1 cellular context compared by ENCODE assay signal in genomic region chr14:60247994-60248696, GRCh38.
TF ChIP-seq lines count a peak whose summit lies in the region.

No MANE protein-coding gene starts in this region.

TF ChIP-seq in H1, 55 proteins besides CTCF, POLR2A, EP300 and RAD21 (continued from another document):
- TF ChIP-seq CHD7 (IDR thresholded peaks at IDR 0.05; ENCODE audit: insufficient replicate concordance, low read length) (no peak), KDM4A (IDR thresholded peaks at IDR 0.05; ENCODE audit: low read depth, low read length, severe bottlenecking) (peak; percentile 21), SP1 (IDR thresholded peaks at IDR 0.05; ENCODE audit: low read depth, low read length) (peak; percentile 83), ATF2 (IDR thresholded peaks at IDR 0.05; ENCODE audit: low read length) (peak; percentile 89), POU5F1 (IDR thresholded peaks at IDR 0.05; ENCODE audit: low read depth, low read length) (no peak), CHD2 (IDR thresholded peaks at IDR 0.05; ENCODE audit: low read length) (peak; percentile 61), TBP (IDR thresholded peaks at IDR 0.05; ENCODE audit: low read depth, low read length) (peak; percentile 40), SAP30 (IDR thresholded peaks at IDR 0.05; ENCODE audit: insufficient read depth, insufficient replicate concordance, low read length) (peak; percentile 33), SP2 (IDR thresholded peaks at IDR 0.05; ENCODE audit: low read length) (peak; percentile 21; the same call in 1 of the 2 replicates), HDAC2 (IDR thresholded peaks at IDR 0.05; ENCODE audit: borderline replicate concordance in 1 of 2, low read depth in 2 of 2, low read length in 2 of 2) (no peak; a peak in 1 of 4 replicates), E2F6 (IDR thresholded peaks at IDR 0.05) (peak; percentile 55), CREB1 (IDR thresholded peaks at IDR 0.05) (0 out of 2 replicates have a peak, but pooled peaks have one; percentile 27)
TF ChIP-seq in H1: peak in this region for 13.
